Comparison of ENCODE assay signal across 11 cellular contexts in genomic region chr11:128814856-128815705, GRCh38. TPM values are rescaled to one million over a fixed set of nuclear protein-coding genes. Genes with fewer than 3 reads are reported as not detected.
DNase-seq lines count a peak whose midpoint lies in the region; ATAC-seq and TF ChIP-seq lines count a peak whose summit lies in the region.
"Had no signal": no experiment of that assay in that cellular context is flagged by ENCODE, and none has a peak within 500 bp of the region (broad histone marks: within the 10 kb centered on the region; RNA-seq: fewer than 3 reads in every experiment).

No MANE protein-coding gene starts in this region.

- no peak overlapping the region for H3K27ac ChIP-seq in upper lobe of right lung
- H3K27ac ChIP-seq: tibial artery had no signal

- intact Hi-C loops in upper lobe of right lung (cut with DNase I), result no loop called here
- intact Hi-C loops in left colon (cut with DNase I, micrococcal nuclease), result no loop called here

- no peaks in the 10 kb centered on the region for H3K4me1 ChIP-seq in upper lobe of right lung
- H3K4me1 ChIP-seq: tibial artery had no signal

- ATAC-seq in upper lobe of right lung (peak; percentile 82), GM19395 (IDR thresholded peaks at IDR 0.05; ENCODE audit: unreplicated experiment) (no peak), left colon (no peak)

- peaks cover 23% of the 10 kb centered on the region for H3K36me3 ChIP-seq in upper lobe of right lung

- H3K4me3 ChIP-seq in astrocyte of the cerebellum (ENCODE audit: low read depth, low read length), result no peak overlapping the region
- H3K4me3 ChIP-seq in upper lobe of right lung, result no peak overlapping the region
- H3K4me3 ChIP-seq: tibial artery had no signal

- H3K27me3 ChIP-seq in upper lobe of right lung, result no peaks in the 10 kb centered on the region
- H3K27me3 ChIP-seq: tibial artery had no signal

- H3K27ac Mint-ChIP-seq in immature natural killer cell, result peak overlapping the region in 4 of 6 donors; percentile 20 to 57 (median 40)

- H3K4me3 Mint-ChIP-seq in immature natural killer cell, result no peak overlapping the region
- H3K4me3 Mint-ChIP-seq: CD4-positive, CD25-positive, alpha-beta regulatory T cell had no signal

- peaks cover 12 to 42% (median 17%) of the 10 kb centered on the region in 3 donors for H3K36me3 Mint-ChIP-seq in immature natural killer cell

- peaks cover 0 to 5% (median 2%) of the 10 kb centered on the region in 3 donors for H3K27me3 Mint-ChIP-seq in immature natural killer cell (ENCODE audit: low read depth in 3 of 3)
- H3K27me3 Mint-ChIP-seq: CD4-positive, CD25-positive, alpha-beta regulatory T cell had no signal

- H3K4me1 Mint-ChIP-seq in immature natural killer cell, result peaks cover 9 to 20% of the 10 kb centered on the region in 2 donors

- peak; percentile 9 for DNase-seq in SKM-1 treated with dmso at 0.1 percent for 144 hours (lab: John Stamatoyannopoulos, UW; ENCODE audit: unreplicated experiment)
- no peak for DNase-seq in SKM-1 (lab: John Stamatoyannopoulos, UW; ENCODE audit: unreplicated experiment)
- peak; percentile 39 for DNase-seq in astrocyte of the cerebellum (ENCODE audit: low read depth)
- DNase-seq in immature natural killer cell, result no peak
- DNase-seq in upper lobe of right lung, result no peak
- no peak for DNase-seq in NCI-H748 treated with DMSO at 0.1 percent for 48 hours (lab: John Stamatoyannopoulos, UW)
- no peak for DNase-seq in left colon
- DNase-seq: activated CD4-positive, alpha-beta T cell treated with anti-CD3 and anti-CD28 coated beads, Interleukin-2, amount 50 U/mL, for 48 hours; CD4-positive, CD25-positive, alpha-beta regulatory T cell had no signal

- no peak for TF ChIP-seq CTCF in astrocyte of the cerebellum (IDR thresholded peaks at IDR 0.05; ENCODE audit: low read depth, low read length, missing control alignments)
- no peak for TF ChIP-seq CTCF in upper lobe of right lung (IDR thresholded peaks at IDR 0.05)

- H3K9me3 ChIP-seq in upper lobe of right lung, result no peaks in the 10 kb centered on the region
- H3K9me3 ChIP-seq: tibial artery had no signal

- in situ Hi-C loops in astrocyte of the cerebellum (cut with HindIII; ENCODE audit: low sequenced_read_pairs), result no loop called here

- no peaks in the 10 kb centered on the region for H3K9me3 Mint-ChIP-seq in immature natural killer cell
- H3K9me3 Mint-ChIP-seq: CD4-positive, CD25-positive, alpha-beta regulatory T cell had no signal

RNA-seq across cellular contexts. Expression of gene KCNJ1, which starts 52.0 kb away (rescaled TPM):
- not detected for polyA plus RNA-seq in immature natural killer cell
- total RNA-seq in upper lobe of right lung (0.23 TPM), left colon (not detected)
- total RNA-seq: CD4-positive, CD25-positive, alpha-beta regulatory T cell had no signal

Comparison
In these comparisons a context has a peak if more than half of its experiments do, and no peak if none do; other contexts are left out.
1. DNase-seq: peak in SKM-1 treated with dmso at 0.1 percent for 144 hours (single experiment) and astrocyte of the cerebellum (single experiment); none in SKM-1 (single experiment), immature natural killer cell (0 of 3), upper lobe of right lung (single experiment), NCI-H748 treated with DMSO at 0.1 percent for 48 hours (single experiment) and left colon (0 of 2).